Comparison of ENCODE assay signal across 13 cellular contexts in the genomic region with DNA sequence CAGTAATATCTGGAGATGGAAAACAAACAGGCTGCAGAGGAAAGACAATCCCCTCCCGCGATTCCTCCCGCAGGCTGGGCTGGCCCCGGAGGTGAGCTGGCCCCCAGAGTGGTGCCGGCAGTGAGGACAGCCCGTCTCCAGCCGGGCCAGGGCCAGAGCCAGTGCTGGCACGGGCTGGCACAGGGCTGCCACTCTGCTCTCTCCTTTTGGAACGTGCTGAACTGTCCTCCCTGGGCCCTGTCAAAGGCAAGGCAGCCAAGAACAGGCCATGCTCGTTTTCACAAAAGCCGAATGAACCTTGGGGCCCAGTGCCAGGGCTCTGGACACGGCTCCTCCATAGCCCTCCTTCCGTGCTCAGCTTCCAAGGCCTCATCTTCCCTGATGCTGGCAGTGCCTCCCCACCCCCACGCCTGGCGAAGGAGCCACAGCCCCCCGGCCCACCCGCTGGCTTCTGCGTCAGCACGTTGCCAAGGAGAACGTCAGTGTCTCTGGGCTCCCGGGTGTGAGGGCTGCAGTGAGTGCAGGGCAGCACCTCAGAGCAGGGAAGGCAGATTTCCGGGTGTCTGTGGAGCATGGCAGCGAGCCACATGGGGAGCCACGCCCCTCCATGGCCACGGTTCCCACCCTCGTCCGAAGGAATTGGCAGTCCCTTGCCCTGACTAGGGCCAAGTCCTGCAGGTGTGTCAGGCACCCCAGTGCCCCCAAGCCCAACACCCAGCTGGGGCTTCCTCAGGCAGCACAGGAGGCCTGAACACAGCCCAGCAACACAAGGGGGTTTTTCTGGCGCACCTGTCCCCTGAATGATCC. TPM values are rescaled to one million over a fixed set of nuclear protein-coding genes. Genes with fewer than 3 reads are reported as not detected.
A peak's percentile ranks its signal among the peaks of the same experiment; 100 is the strongest.
DNase-seq lines count a peak whose midpoint lies in the region; ATAC-seq, FAIRE-seq and TF ChIP-seq lines count a peak whose summit lies in the region.
"Had no signal": no experiment of that assay in that cellular context is flagged by ENCODE, and none has a peak within 500 bp of the region (broad histone marks: within the 10 kb centered on the region; RNA-seq: fewer than 3 reads in every experiment).

No MANE protein-coding gene starts in this region.

- no peak for FAIRE-seq in K562 (lab: Jason Lieb, UNC)
- no peak for FAIRE-seq in D721Med (lab: Jason Lieb, UNC)
- no peak for FAIRE-seq in H54 (lab: Jason Lieb, UNC)

- no peak for TF ChIP-seq EP300 in K562 (IDR thresholded peaks at IDR 0.05; ENCODE audit: low read length)

- peaks cover 0 to 45% of the 10 kb centered on the region in 2 experiments; a peak in 3 of 5 replicates for H3K4me1 ChIP-seq in K562 (replicated peaks in 1 of 2; ENCODE audit: control insufficient read depth in 2 of 2, insufficient read depth in 2 of 2, low read length in 2 of 2)
- no peaks in the 10 kb centered on the region for H3K4me1 ChIP-seq in parathyroid adenoma
- H3K4me1 ChIP-seq in aorta (ENCODE audit: control insufficient read depth in 1 of 2, insufficient read depth in 2 of 2, low read length in 2 of 2) = no peaks in the 10 kb centered on the region

- H3K27ac ChIP-seq in K562 (ENCODE audit: extremely low read depth, low read depth, low read length) = no peak overlapping the region
- peak overlapping the region; percentile 29 for H3K27ac ChIP-seq in parathyroid adenoma
- no peak overlapping the region for H3K27ac ChIP-seq in aorta (ENCODE audit: low read depth in 1 of 2, low read length in 2 of 2)

- no peak for TF ChIP-seq RAD21 in K562 (CRISPR knock-in tag; conservative IDR thresholded peaks at IDR 0.05 in 1 of 2, IDR thresholded peaks at IDR 0.05 in 1 of 2)

- H3K9me3 ChIP-seq in K562 (replicated peaks; ENCODE audit: control insufficient read depth, insufficient read depth, low read depth, low read length) (no peaks in the 10 kb centered on the region), parathyroid adenoma (ENCODE audit: control insufficient read depth, low read length) (no peaks in the 10 kb centered on the region), aorta (ENCODE audit: control insufficient read depth, low read length) (no peaks in the 10 kb centered on the region)

- no TSS peak for BruUV-seq in K562 (replicated peaks; lab: Mats Ljungman, UMichigan)

- peak in 2 of 4 experiments; percentile 63 for DNase-seq in K562 (ENCODE audit: extremely low read depth in 1 of 4, low spot score in 3 of 4)
- DNase-seq in left cardiac atrium = peak; percentile 37
- DNase-seq in aorta = peak in 1 of 2 donors; percentile 79
- no peak for DNase-seq in NCI-H446 treated with DMSO at 0.1 percent for 48 hours (lab: John Stamatoyannopoulos, UW)
- DNase-seq in D721Med (ENCODE audit: insufficient read length, low spot score) = no peak
- DNase-seq in H54 (ENCODE audit: insufficient read length, low spot score) = no peak
- DNase-seq: activated CD4-positive, alpha-beta T cell treated with anti-CD3 and anti-CD28 coated beads, Interleukin-2, amount 50 U/mL, for 1 hour; activated T-cell treated with anti-CD3 and anti-CD28 coated beads, Interleukin-2, amount 50 U/mL, for 48 hours; NCI-H345; stimulated activated CD4-positive, alpha-beta T cell treated with anti-CD3 and anti-CD28 coated beads, Interleukin-4, amount 100 ng/mL, for 4 hours; stimulated activated naive CD4-positive, alpha-beta T cell treated with Interleukin-2 at 50 U/mL for 16 hours had no signal

- no peak overlapping the region for H2AFZ ChIP-seq in K562 (ENCODE audit: low read depth, low read length)
- H2AFZ ChIP-seq in parathyroid adenoma = no peak overlapping the region

- CTCF ChIA-PET in K562 (lab: Yijun Ruan, JAX; ENCODE audit: low intra/inter-chr PET ratio) = no interaction called here

- H3K4me2 ChIP-seq in K562 (ENCODE audit: insufficient read depth, low read length) (no peak overlapping the region), parathyroid adenoma (ENCODE audit: low read length) (no peak overlapping the region)

- ATAC-seq in K562 (no peak), left cardiac atrium (peak; percentile 88 to 91), aorta (ENCODE audit: low FRiP score) (peak; percentile 57)

- POLR2A ChIA-PET in K562 (lab: Yijun Ruan, JAX) = interaction anchor here (0.5 to 19.9 kb wide), 8 partner anchors 13 to 36 kb away, joined by 3 to 414 read pairs (median 6); a partner anchor contains a TSS

- intact Hi-C loops in K562 (cut with micrococcal nuclease) = no loop called here
- intact Hi-C loops in left cardiac atrium (cut with DNase I) = no loop called here
- intact Hi-C loops in aorta (cut with DNase I) = no loop called here

- in situ Hi-C loops in K562 (cut with MboI) = no loop called here

- H3K4me3 ChIP-seq in K562 (no peak overlapping the region), parathyroid adenoma (ENCODE audit: low read depth, low read length) (no peak overlapping the region), aorta (ENCODE audit: low read length in 2 of 2) (no peak overlapping the region)

- peaks cover 100% of the 10 kb centered on the region for H4K20me1 ChIP-seq in K562 (replicated peaks; ENCODE audit: control insufficient read depth, insufficient read depth, low read length)

- H3K27me3 ChIP-seq in K562 (ENCODE audit: control insufficient read depth in 2 of 2, insufficient read depth in 2 of 2, low read length in 2 of 2) (peaks cover 95 to 100% of the 10 kb centered on the region in 2 experiments), parathyroid adenoma (ENCODE audit: control insufficient read depth, insufficient read depth, low read length) (no peaks in the 10 kb centered on the region), aorta (ENCODE audit: control insufficient read depth in 1 of 2, insufficient read depth in 2 of 2, low read length in 1 of 2) (no peaks in the 10 kb centered on the region)

- H3K79me2 ChIP-seq in K562 (ENCODE audit: control insufficient read depth, insufficient read depth, low read length) (no peaks in the 10 kb centered on the region), parathyroid adenoma (no peaks in the 10 kb centered on the region)

- TF ChIP-seq CTCF in K562 (IDR thresholded peaks at IDR 0.05 in 2 of 3, conservative IDR thresholded peaks at IDR 0.05 in 1 of 3; ENCODE audit: insufficient read depth in 2 of 3, low read depth in 1 of 3, low read length in 3 of 3) (no peak), parathyroid adenoma (IDR thresholded peaks at IDR 0.05) (no peak), D721Med (IDR thresholded peaks at IDR 0.05; ENCODE audit: insufficient read depth, missing control alignments) (no peak)

- H3K36me3 ChIP-seq in K562 (ENCODE audit: control insufficient read depth, insufficient read depth, low read length) = no peaks in the 10 kb centered on the region
- H3K36me3 ChIP-seq in parathyroid adenoma (ENCODE audit: control insufficient read depth, insufficient read depth, low read length) = no peaks in the 10 kb centered on the region
- H3K36me3 ChIP-seq in aorta (ENCODE audit: control insufficient read depth in 1 of 2, insufficient read depth in 2 of 2, low read length in 1 of 2) = no peaks in the 10 kb centered on the region

- no peak for TF ChIP-seq POLR2A in K562 (conservative IDR thresholded peaks at IDR 0.05)
- TF ChIP-seq POLR2A in H54 (IDR thresholded peaks at IDR 0.05; ENCODE audit: low read depth, low read length) = no peak

- under 1% methylated on average over 28 of the region's 28 CpGs for WGBS in K562 (ENCODE audit: insufficient coverage, low coverage, missing lambda C conversion rate)
- WGBS in aorta, 2 donors = 13 to 15% methylated on average over 28 of the region's 28 CpGs

- peak overlapping the region in 1 of 2 experiments; percentile 30; a peak in 2 of 4 replicates for H3K9ac ChIP-seq in K562 (ENCODE audit: insufficient read depth in 1 of 2, low read depth in 2 of 2, low read length in 2 of 2)
- no peak overlapping the region for H3K9ac ChIP-seq in parathyroid adenoma

- peaks cover 17% of the 10 kb centered on the region for H3K9me1 ChIP-seq in K562 (ENCODE audit: control insufficient read depth, insufficient read depth, low read length)

RNA-seq across cellular contexts. Expression of a gene that starts 28.6 kb away (rescaled TPM):
- total RNA-seq in K562 (2011; cell fraction: chromatin; rRNA removed; ENCODE audit: low replicate concordance) = 0.79 and 1.2 TPM in 2 replicates
- total RNA-seq in K562 (2011; cell fraction: nucleolus; rRNA removed) = 0.50 and 0.79 TPM in 2 replicates
- total RNA-seq in K562 (2011; cell fraction: nucleoplasm; rRNA removed) = 0.29 and 0.46 TPM in 2 replicates
- total RNA-seq in K562 (2014; rRNA removed) (0.14 and 0.24 TPM in 2 replicates), K562 (2014; rRNA removed; fragmentation: Illumina TruSeq; extraction: Trizol) (0.04 and 0.10 TPM in 2 replicates), K562 (2015; rRNA removed; fragmentation: Illumina TruSeq; extraction: Trizol) (0.04 and 0.11 TPM in 2 replicates), K562 (2021) (0.22 and 0.74 TPM in 2 replicates), left cardiac atrium (1 to 10 TPM; 2.6 to 2.8 TPM), aorta (1 to 10 TPM; 5.8 to 6.1 TPM)
- polyA plus RNA-seq in K562 (2011; rRNA removed) (0.13 and 0.22 TPM in 2 replicates), K562 (2014; fragmentation: Illumina TruSeq; extraction: Trizol) (0.12 and 0.13 TPM in 2 replicates), K562 (2014; fragmentation: Nextera tagmentation; extraction: Ambion mirVana) (not detected), K562 (2014; rRNA removed) (0.18 TPM in 1 of 2 replicates, not detected in the other), aorta (1 to 10 TPM in 1 of 2 donors, under 1 TPM in 1; 0.84 to 1.4 TPM)
- 0.15 and 0.31 TPM in 2 replicates for polyA plus RNA-seq in K562 (2011; cell fraction: cytosol; rRNA removed)
- polyA plus RNA-seq in K562 (2011; cell fraction: nucleus; rRNA removed) = 0.35 and 0.60 TPM in 2 replicates
- polyA plus RNA-seq in K562 (2012) = 0.14 and 0.26 TPM in 2 replicates
- polyA minus RNA-seq in K562 (2011; rRNA and poly(A)+ RNA removed) = 0.21 and 0.32 TPM in 2 replicates
- 0.57 TPM in 1 of 2 replicates, not detected in the other for polyA minus RNA-seq in K562 (2011; cell fraction: cytosol; rRNA and poly(A)+ RNA removed)
- 0.40 and 0.67 TPM in 2 replicates for polyA minus RNA-seq in K562 (2011; cell fraction: nucleus; rRNA and poly(A)+ RNA removed)

RNA-seq across cellular contexts. Expression of a gene that starts 42.9 kb away (rescaled TPM):
- total RNA-seq in K562 (2011; cell fraction: chromatin; rRNA removed; ENCODE audit: low replicate concordance) = not detected in 2 replicates
- total RNA-seq in K562 (2011; cell fraction: nucleolus; rRNA removed) = not detected in 2 replicates
- not detected in 2 replicates for total RNA-seq in K562 (2011; cell fraction: nucleoplasm; rRNA removed)
- total RNA-seq in K562 (2014; rRNA removed) = not detected in 2 replicates
- not detected in 2 replicates for total RNA-seq in K562 (2014; rRNA removed; fragmentation: Illumina TruSeq; extraction: Trizol)
- total RNA-seq in K562 (2015; rRNA removed; fragmentation: Illumina TruSeq; extraction: Trizol) = not detected in 2 replicates
- total RNA-seq in K562 (2021) = not detected in 2 replicates
- polyA plus RNA-seq in K562 (2011; rRNA removed) = 0.24 TPM in 1 of 2 replicates, not detected in the other
- polyA plus RNA-seq in K562 (2011; cell fraction: cytosol; rRNA removed) = not detected in 2 replicates
- 0.27 TPM in 1 of 2 replicates, not detected in the other for polyA plus RNA-seq in K562 (2011; cell fraction: nucleus; rRNA removed)
- not detected in 2 replicates for polyA plus RNA-seq in K562 (2012)
- not detected in 2 replicates for polyA plus RNA-seq in K562 (2014; fragmentation: Illumina TruSeq; extraction: Trizol)
- polyA plus RNA-seq in K562 (2014; fragmentation: Nextera tagmentation; extraction: Ambion mirVana) = under 1 TPM in 1 of 2 experiments, not detected in 1; 0.35 TPM
- polyA plus RNA-seq in K562 (2014; rRNA removed) = not detected in 2 replicates
- polyA minus RNA-seq in K562 (2011; rRNA and poly(A)+ RNA removed) = not detected in 2 replicates
- not detected in 2 replicates for polyA minus RNA-seq in K562 (2011; cell fraction: cytosol; rRNA and poly(A)+ RNA removed)
- not detected in 2 replicates for polyA minus RNA-seq in K562 (2011; cell fraction: nucleus; rRNA and poly(A)+ RNA removed)
- total RNA-seq in left cardiac atrium = not detected
- total RNA-seq in aorta = 1 to 10 TPM in 1 of 2 donors, under 1 TPM in 1; 0.78 to 1.2 TPM
- polyA plus RNA-seq in aorta = not detected
- total RNA-seq: T-helper 2 cell treated with Interferon-gamma antibody and Interleukin-4, amounts not matched to agents 100 ng/mL and 5 ng/mL, for 36 hours had no signal

RNA-seq across cellular contexts. Expression of a gene that starts 46.4 kb away (rescaled TPM):
- not detected in 2 replicates for total RNA-seq in K562 (2011; cell fraction: chromatin; rRNA removed; ENCODE audit: low replicate concordance)
- total RNA-seq in K562 (2011; cell fraction: nucleolus; rRNA removed) = not detected in 2 replicates
- not detected in 2 replicates for total RNA-seq in K562 (2011; cell fraction: nucleoplasm; rRNA removed)
- total RNA-seq in K562 (2014; rRNA removed) = 0.04 and 0.50 TPM in 2 replicates
- not detected in 2 replicates for total RNA-seq in K562 (2014; rRNA removed; fragmentation: Illumina TruSeq; extraction: Trizol)
- not detected in 2 replicates for total RNA-seq in K562 (2015; rRNA removed; fragmentation: Illumina TruSeq; extraction: Trizol)
- total RNA-seq in K562 (2021) = 0.09 TPM in 1 of 2 replicates, not detected in the other
- 0.01 and 0.04 TPM in 2 replicates for polyA plus RNA-seq in K562 (2011; rRNA removed)
- 0.58 TPM in 1 of 2 replicates, not detected in the other for polyA plus RNA-seq in K562 (2011; cell fraction: cytosol; rRNA removed)
- 0.06 TPM in 1 of 2 replicates, not detected in the other for polyA plus RNA-seq in K562 (2011; cell fraction: nucleus; rRNA removed)
- 0.08 and 0.18 TPM in 2 replicates for polyA plus RNA-seq in K562 (2012)
- polyA plus RNA-seq in K562 (2014; fragmentation: Illumina TruSeq; extraction: Trizol) = not detected in 2 replicates
- under 1 TPM; 0.04 to 0.08 TPM for polyA plus RNA-seq in K562 (2014; fragmentation: Nextera tagmentation; extraction: Ambion mirVana)
- polyA plus RNA-seq in K562 (2014; rRNA removed) = 0.08 TPM in 1 of 2 replicates, not detected in the other
- polyA minus RNA-seq in K562 (2011; rRNA and poly(A)+ RNA removed) = 0.42 TPM in 1 of 2 replicates, not detected in the other
- polyA minus RNA-seq in K562 (2011; cell fraction: cytosol; rRNA and poly(A)+ RNA removed) = not detected in 2 replicates
- 0.11 and 0.40 TPM in 2 replicates for polyA minus RNA-seq in K562 (2011; cell fraction: nucleus; rRNA and poly(A)+ RNA removed)
- 1 to 10 TPM; 1.0 to 1.3 TPM for total RNA-seq in left cardiac atrium
- 1 to 10 TPM; 1.8 to 3.2 TPM for total RNA-seq in aorta
- 1 to 10 TPM; 1.0 to 2.1 TPM for polyA plus RNA-seq in aorta
- total RNA-seq: T-helper 2 cell treated with Interferon-gamma antibody and Interleukin-4, amounts not matched to agents 100 ng/mL and 5 ng/mL, for 36 hours had no signal
